Comparison of ENCODE assay signal across 22 cellular contexts in the genomic region with DNA sequence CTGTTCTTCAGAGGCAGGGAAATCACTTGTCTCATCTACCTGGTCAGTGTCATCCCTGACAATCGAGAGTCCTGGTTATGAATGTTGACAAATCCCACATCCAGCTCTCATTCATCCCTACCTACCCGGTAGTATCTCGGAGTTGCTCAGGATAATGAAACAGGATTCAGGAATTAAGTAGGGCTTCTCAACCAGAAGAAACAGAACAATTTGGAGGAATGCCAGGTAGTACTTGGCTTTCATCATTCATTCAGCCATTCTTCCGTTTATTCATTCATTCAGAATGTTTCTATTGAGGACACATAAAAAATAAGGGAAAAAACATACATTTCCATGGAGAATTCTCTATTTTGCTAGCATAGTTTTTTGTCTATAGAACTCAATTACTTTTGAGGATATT.
A peak's percentile ranks its signal among the peaks of the same experiment; 100 is the strongest.
DNase-seq lines count a peak whose midpoint lies in the region; ATAC-seq and TF ChIP-seq lines count a peak whose summit lies in the region.
"Had no signal": no experiment of that assay in that cellular context is flagged by ENCODE, and none has a peak within 500 bp of the region (broad histone marks: within the 10 kb centered on the region; RNA-seq: fewer than 3 reads in every experiment).

No MANE protein-coding gene starts in this region.

- no peak for TF ChIP-seq CTCF in epithelial cell of esophagus (IDR thresholded peaks at IDR 0.05; ENCODE audit: insufficient read depth, low read depth, low read length, missing control alignments)

- H3K27ac ChIP-seq in neuronal stem cell (replicated peaks; ENCODE audit: low read length) = no peak overlapping the region
- H3K27ac ChIP-seq: BLaER1, HL-60 had no signal

- H2BK15ac ChIP-seq in neuronal stem cell (ENCODE audit: low read length) = no peak overlapping the region

- no peak overlapping the region for H3K14ac ChIP-seq in neuronal stem cell (ENCODE audit: low read length)

- no peak overlapping the region for H4K8ac ChIP-seq in neuronal stem cell (ENCODE audit: low read depth, low read length)

- H3K4me2 ChIP-seq in neuronal stem cell (ENCODE audit: insufficient read depth, low read length, poor library complexity, severe bottlenecking) = no peak overlapping the region
- H3K4me2 ChIP-seq: BLaER1, SK-N-SH had no signal

- no peaks in the 10 kb centered on the region for H3K36me3 ChIP-seq in neuronal stem cell (replicated peaks in 1 of 2; ENCODE audit: control insufficient read depth in 2 of 2, insufficient read depth in 2 of 2, low read length in 2 of 2)
- H3K36me3 ChIP-seq: BLaER1 had no signal

- no peak overlapping the region for H3K18ac ChIP-seq in neuronal stem cell (ENCODE audit: low read length)

- H3K4me1 ChIP-seq in neuronal stem cell (ENCODE audit: control insufficient read depth in 2 of 2, insufficient read depth in 1 of 2, low read depth in 1 of 2, low read length in 2 of 2) = no peaks in the 10 kb centered on the region
- H3K4me1 ChIP-seq: BLaER1 had no signal

- in situ Hi-C loops in Caki2 (cut with HindIII; ENCODE audit: low pct_unique_long_range_greater_than_20kb, low sequenced_read_pairs) = no loop called here

- no peak overlapping the region for H3K4ac ChIP-seq in neuronal stem cell (ENCODE audit: low read length)

- peak; percentile 22 for DNase-seq in Caki2 (ENCODE audit: low read depth)
- peak; percentile 65 for DNase-seq in astrocyte of the hippocampus (ENCODE audit: low read depth, low spot score)
- DNase-seq in epithelial cell of esophagus (ENCODE audit: low read depth) = peak; percentile 40
- peak; percentile 84 for DNase-seq in kidney tubule cell (ENCODE audit: low spot score)
- DNase-seq in GF-D8 (lab: John Stamatoyannopoulos, UW) = no peak
- DNase-seq in neuronal stem cell (ENCODE audit: low spot score) = no peak
- DNase-seq: CD4-positive, alpha-beta memory T cell; H7; Kasumi-1; MM.1S; NCI-H1092; NCI-H1436 treated with DMSO at 0.1 percent for 48 hours; NCI-H2029; NCI-H2171 treated with DMSO at 0.1 percent for 48 hours; OCI-M1; RPMI8226; SHP77 treated with DMSO at 0.1 percent for 48 hours; SK-N-SH had no signal

- H3K4me3 ChIP-seq in epithelial cell of esophagus (ENCODE audit: low read length) (no peak overlapping the region), neuronal stem cell (ENCODE audit: low read length in 2 of 2) (no peak overlapping the region)
- H3K4me3 ChIP-seq: BLaER1 had no signal

- no peak overlapping the region for H2BK12ac ChIP-seq in neuronal stem cell (ENCODE audit: low read length)

- H2AFZ ChIP-seq in neuronal stem cell (ENCODE audit: low read length) = no peak overlapping the region

- no peak overlapping the region for H3K23ac ChIP-seq in neuronal stem cell (ENCODE audit: low read depth, low read length, poor library complexity)

- no peaks in the 10 kb centered on the region for H3K79me1 ChIP-seq in neuronal stem cell (ENCODE audit: low read depth, low read length)

- ATAC-seq in GM19328 (IDR thresholded peaks at IDR 0.05; ENCODE audit: unreplicated experiment) = no peak
- no peak for ATAC-seq in activated CD4-positive, CD25-positive, alpha-beta regulatory T cell treated with anti-CD3 and anti-CD28 coated beads, Interleukin-2, amount 50 U/mL, for 24 hours

- H3K9me3 ChIP-seq in neuronal stem cell (replicated peaks in 1 of 2; ENCODE audit: control insufficient read depth in 2 of 2, insufficient read depth in 1 of 2, low read depth in 1 of 2, low read length in 2 of 2) = no peaks in the 10 kb centered on the region
- H3K9me3 ChIP-seq: BLaER1, SK-N-SH had no signal

- no peak overlapping the region for H3K9ac ChIP-seq in neuronal stem cell (ENCODE audit: low read depth, low read length, poor library complexity)
- H3K9ac ChIP-seq: BLaER1, SK-N-SH had no signal

- H4K91ac ChIP-seq in neuronal stem cell (ENCODE audit: low read depth, low read length, poor library complexity) = no peak overlapping the region

- no peak overlapping the region for H2BK5ac ChIP-seq in neuronal stem cell (ENCODE audit: low read length)

- peaks cover 0 to 6% (median 0%) of the 10 kb centered on the region in 3 experiments for H3K27me3 ChIP-seq in neuronal stem cell (ENCODE audit: control insufficient read depth in 3 of 3, insufficient read depth in 3 of 3, low read depth in 1 of 3, low read length in 3 of 3)
- H3K27me3 ChIP-seq: BLaER1 had no signal

- no peak overlapping the region for H2AK5ac ChIP-seq in neuronal stem cell (ENCODE audit: low read depth, low read length)

- WGBS in neuronal stem cell (ENCODE audit: extremely low coverage in 2 of 2, insufficient read length in 2 of 2, insufficient replicate concordance in 1 of 2), 2 donors = no CpG with 5 or more reads among the region's 4 CpGs

- no peak overlapping the region for H2BK120ac ChIP-seq in neuronal stem cell (ENCODE audit: low read depth, low read length)

Comparison
In these comparisons a context has a peak if more than half of its experiments do, and no peak if none do; other contexts are left out.
1. DNase-seq: peak in Caki2 (single experiment), astrocyte of the hippocampus (single experiment), epithelial cell of esophagus (single experiment) and kidney tubule cell (single experiment); none in GF-D8 (single experiment) and neuronal stem cell (single experiment).